33 cellular contexts compared by ENCODE assay signal in the genomic region with DNA sequence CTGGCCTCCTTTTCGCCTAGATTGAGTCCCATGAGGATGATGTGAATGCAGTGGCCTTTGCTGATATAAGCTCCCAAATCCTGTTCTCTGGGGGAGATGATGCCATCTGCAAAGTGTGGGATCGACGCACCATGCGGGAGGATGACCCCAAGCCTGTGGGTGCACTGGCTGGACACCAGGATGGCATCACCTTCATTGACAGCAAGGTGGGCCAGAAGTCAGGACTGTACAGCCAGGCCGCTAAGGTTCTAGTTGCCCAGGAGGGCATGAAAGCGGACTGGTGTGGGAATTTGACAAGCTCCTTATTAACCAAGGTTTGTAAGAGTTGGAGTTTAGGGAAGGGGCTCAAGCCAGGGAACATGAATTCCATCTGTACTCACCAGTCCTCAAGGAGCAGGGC. TPM values are rescaled to one million over a fixed set of nuclear protein-coding genes. Genes with fewer than 3 reads are reported as not detected.
"Had no signal": no experiment of that assay in that cellular context is flagged by ENCODE, and none has a peak within 500 bp of the region (broad histone marks: within the 10 kb centered on the region; RNA-seq: fewer than 3 reads in every experiment).

No MANE protein-coding gene starts in this region.

- H3K27me3 ChIP-seq: adrenal gland, brain microvascular endothelial cell, colonic mucosa, esophagus squamous epithelium, gastroesophageal sphincter, heart right ventricle had no signal

- FAIRE-seq: astrocyte, bronchial epithelial cell, endometrium, endothelial cell of umbilical vein had no signal

- H3K27ac ChIP-seq: adrenal gland, brain microvascular endothelial cell, colonic mucosa, epithelial cell of prostate, esophagus squamous epithelium, gastroesophageal sphincter, heart right ventricle, WERI-Rb-1 had no signal

- H3K9me3 ChIP-seq: adrenal gland, colonic mucosa, esophagus squamous epithelium, gastroesophageal sphincter, heart right ventricle had no signal

- ATAC-seq: activated CD4-positive, CD25-positive, alpha-beta regulatory T cell treated with anti-CD3 and anti-CD28 coated beads, Interleukin-2, amount 50 U/mL, for 24 hours; activated CD8-positive, alpha-beta T cell treated with anti-CD3 and anti-CD28 coated beads for 36 hours; activated naive CD8-positive, alpha-beta T cell treated with anti-CD3 and anti-CD28 coated beads, Interleukin-2, amount 50 U/mL, for 24 hours; activated T-cell treated with anti-CD3 and anti-CD28 coated beads, Interleukin-2, amount 50 U/mL, for 4 hours; gastroesophageal sphincter; heart right ventricle; T-helper 17 cell had no signal

- H3K4me3 ChIP-seq: adrenal gland, colonic mucosa, esophagus squamous epithelium, gastroesophageal sphincter, heart right ventricle had no signal

- DNase-seq: activated B cell treated with CpG ODN at 0.5 μM for 24 hours; activated CD4-positive, alpha-beta T cell treated with anti-CD3 and anti-CD28 coated beads for 48 hours; activated CD4-positive, alpha-beta T cell treated with anti-CD3 and anti-CD28 coated beads, Interleukin-2, amount 50 U/mL, for 1 hour; activated CD4-positive, alpha-beta T cell treated with anti-CD3 and anti-CD28 coated beads, Interleukin-2, amount 50 U/mL, for 48 hours; activated CD8-positive, alpha-beta memory T cell treated with anti-CD3 and anti-CD28 coated beads for 24 hours; activated CD8-positive, alpha-beta T cell treated with anti-CD3 and anti-CD28 coated beads for 36 hours; activated effector memory CD4-positive, alpha-beta T cell treated with anti-CD3 and anti-CD28 coated beads, Interleukin-2, amount 50 U/mL, for 16 hours; activated naive CD4-positive, alpha-beta T cell treated with anti-CD3 and anti-CD28 coated beads for 36 hours; activated naive CD8-positive, alpha-beta T cell treated with anti-CD3 and anti-CD28 coated beads for 36 hours; activated naive CD8-positive, alpha-beta T cell treated with anti-CD3 and anti-CD28 coated beads, Interleukin-2, amount 50 U/mL, for 24 hours; activated T-cell treated with anti-CD3 and anti-CD28 coated beads, Interleukin-2, amount 50 U/mL, for 4 hours; adrenal gland; amygdala; brain microvascular endothelial cell; caudate nucleus; colonic mucosa; effector CD8-positive, alpha-beta T cell; esophagus squamous epithelium; foreskin melanocyte; heart right ventricle; T-helper 1 cell; T-helper 17 cell; T1000; WERI-Rb-1 had no signal

RNA-seq across cellular contexts. Expression of gene FITM1, which starts 10.8 kb away (rescaled TPM):
- total RNA-seq: bronchial epithelial cell, endothelial cell of umbilical vein, fibroblast of lung, fibroblast of villous mesenchyme had no signal
- polyA plus RNA-seq: fibroblast of lung had no signal
